In the genomic region with DNA sequence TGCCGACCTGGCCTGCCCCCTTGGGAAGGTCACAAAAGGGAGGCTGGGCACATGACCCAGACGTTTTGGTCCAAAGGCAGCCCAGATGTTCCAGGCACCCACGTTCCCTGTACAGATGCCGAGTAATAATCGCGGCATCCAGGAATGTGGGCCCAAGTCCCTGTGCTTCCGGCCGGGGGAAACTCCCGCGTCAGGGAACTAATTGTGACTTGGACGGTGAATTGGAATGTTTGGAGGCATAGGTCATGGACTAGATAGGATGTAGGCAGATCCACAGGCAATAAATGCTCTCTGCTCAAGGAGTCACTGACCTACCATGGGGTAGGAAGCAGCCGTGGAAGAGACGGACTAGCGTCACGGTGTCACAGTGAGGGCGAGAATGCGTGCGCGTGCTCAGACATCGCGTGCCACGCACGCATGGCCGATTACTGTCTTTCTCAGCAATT, we compare ENCODE assay signal across 19 cellular contexts.
"Had no signal": no experiment of that assay in that cellular context is flagged by ENCODE, and none has a peak within 500 bp of the region (broad histone marks: within the 10 kb centered on the region; RNA-seq: fewer than 3 reads in every experiment).

No MANE protein-coding gene starts in this region.

- H3K9me3 Mint-ChIP-seq: activated T-cell treated with anti-CD3 and anti-CD28 coated beads, Interleukin-2, amount 50 U/mL, for 72 hours; central memory CD8-positive, alpha-beta T cell; memory B cell; naive B cell; neural progenitor cell had no signal

- FAIRE-seq: endometrium had no signal

- H3K27ac Mint-ChIP-seq: activated T-cell treated with anti-CD3 and anti-CD28 coated beads, Interleukin-2, amount 50 U/mL, for 72 hours; memory B cell; neural progenitor cell had no signal

- ATAC-seq: activated T-cell treated with anti-CD3 and anti-CD28 coated beads, Interleukin-2, amount 50 U/mL, for 72 hours; gastroesophageal sphincter; stimulated activated naive CD8-positive, alpha-beta T cell treated with anti-CD3 and anti-CD28 coated beads, Interleukin-15, Interleukin-2, amounts not matched to agents 100 U/mL and 50 U/mL, for 24 hours had no signal

- H3K4me2 ChIP-seq: neural progenitor cell had no signal

- H3K4me1 Mint-ChIP-seq: central memory CD8-positive, alpha-beta T cell; memory B cell; naive B cell; neural progenitor cell had no signal

- H3K9ac ChIP-seq: neural progenitor cell had no signal

- DNase-seq: activated CD4-positive, alpha-beta T cell treated with anti-CD3 and anti-CD28 coated beads for 1 hour; activated effector memory CD4-positive, alpha-beta T cell treated with anti-CD3 and anti-CD28 coated beads, Interleukin-2, amount 50 U/mL, for 16 hours; activated naive CD4-positive, alpha-beta T cell treated with anti-CD3 and anti-CD28 coated beads, Interleukin-2, amount 50 U/mL, for 16 hours; activated T-cell treated with anti-CD3 and anti-CD28 coated beads, Interleukin-2, amount 50 U/mL, for 72 hours; brain microvascular endothelial cell; colonic mucosa; erythroblast; naive B cell; stimulated activated naive CD8-positive, alpha-beta T cell treated with anti-CD3 and anti-CD28 coated beads, Interleukin-15, Interleukin-2, amounts not matched to agents 100 U/mL and 50 U/mL, for 24 hours; substantia nigra; SW 1271; T-helper 2 cell; transverse colon; WERI-Rb-1 had no signal

- H3K36me3 Mint-ChIP-seq: memory B cell, naive B cell, neural progenitor cell had no signal

- H3K36me3 ChIP-seq: brain microvascular endothelial cell, colonic mucosa, gastroesophageal sphincter, neural progenitor cell, transverse colon, WERI-Rb-1 had no signal

- H3K27me3 ChIP-seq: brain microvascular endothelial cell, colonic mucosa, gastroesophageal sphincter, neural progenitor cell, transverse colon had no signal

- H3K4me3 ChIP-seq: colonic mucosa, gastroesophageal sphincter, neural progenitor cell, transverse colon had no signal

- H2AFZ ChIP-seq: neural progenitor cell had no signal

- H3K4me1 ChIP-seq: colonic mucosa, gastroesophageal sphincter, neural progenitor cell, transverse colon had no signal

- H3K9me3 ChIP-seq: colonic mucosa, gastroesophageal sphincter, transverse colon had no signal

- H3K4me3 Mint-ChIP-seq: activated T-cell treated with anti-CD3 and anti-CD28 coated beads, Interleukin-2, amount 50 U/mL, for 72 hours; central memory CD8-positive, alpha-beta T cell; memory B cell; naive B cell; neural progenitor cell had no signal

- H3K27ac ChIP-seq: brain microvascular endothelial cell, colonic mucosa, gastroesophageal sphincter, neural progenitor cell, transverse colon, WERI-Rb-1 had no signal
